In genomic region chr6:116136933-116137340, GRCh38 we compare ENCODE assay signal across 15 cellular contexts. TPM values are rescaled to one million over a fixed set of nuclear protein-coding genes. Genes with fewer than 3 reads are reported as not detected.
DNase-seq lines count a peak whose midpoint lies in the region; ATAC-seq and TF ChIP-seq lines count a peak whose summit lies in the region.
"Had no signal": no experiment of that assay in that cellular context is flagged by ENCODE, and none has a peak within 500 bp of the region (broad histone marks: within the 10 kb centered on the region; RNA-seq: fewer than 3 reads in every experiment).

No MANE protein-coding gene starts in this region.

- ATAC-seq in GM21381 (IDR thresholded peaks at IDR 0.05; ENCODE audit: unreplicated experiment) = peak; percentile 43
- ATAC-seq in natural killer cell = peak; percentile 84 to 95 (median 86)
- ATAC-seq: K562 had no signal

- intact Hi-C loops in activated T-helper 1 cell treated with anti-CD3 and anti-CD28 coated beads, Interleukin-12 subunit alpha, Interleukin-12 subunit beta, Interleukin-2, Interleukin-4 antibody, amounts not matched to agents 30 ng/mL and 10 ng/mL and 1 ng/mL, durations not matched to agents 14 hours and 24 hours and 36 hours (cut with micrococcal nuclease) = no loop called here
- intact Hi-C loops in natural killer cell (cut with micrococcal nuclease) = loop anchor here (1.0 kb wide), 1 partner anchor 36 kb away; no protein-coding TSS in a partner anchor

- H3K79me2 ChIP-seq in neural progenitor cell (ENCODE audit: low read depth) = no peaks in the 10 kb centered on the region

- no peak overlapping the region for H3K4me3 ChIP-seq in AG10803 (ENCODE audit: low read length)
- no peak overlapping the region for H3K4me3 ChIP-seq in neural progenitor cell
- H3K4me3 ChIP-seq: K562, upper lobe of left lung had no signal

- H3K4me3 Mint-ChIP-seq in activated T-helper 1 cell treated with anti-CD3 and anti-CD28 coated beads, Interleukin-12 subunit alpha, Interleukin-12 subunit beta, Interleukin-2, Interleukin-4 antibody, amounts not matched to agents 30 ng/mL and 10 ng/mL and 1 ng/mL, durations not matched to agents 14 hours and 24 hours and 36 hours = no peak overlapping the region
- peak overlapping the region; percentile 63 for H3K4me3 Mint-ChIP-seq in natural killer cell
- no peak overlapping the region for H3K4me3 Mint-ChIP-seq in neural progenitor cell

- H3K4me2 ChIP-seq in neural progenitor cell = no peak overlapping the region

- H3K27ac Mint-ChIP-seq in activated T-helper 1 cell treated with anti-CD3 and anti-CD28 coated beads, Interleukin-12 subunit alpha, Interleukin-12 subunit beta, Interleukin-2, Interleukin-4 antibody, amounts not matched to agents 30 ng/mL and 10 ng/mL and 1 ng/mL, durations not matched to agents 14 hours and 24 hours and 36 hours = peak overlapping the region; percentile 34
- H3K27ac Mint-ChIP-seq in natural killer cell (peak overlapping the region; percentile 77 to 81), neural progenitor cell (no peak overlapping the region)

- H3K27me3 ChIP-seq in neural progenitor cell = no peaks in the 10 kb centered on the region
- H3K27me3 ChIP-seq: upper lobe of left lung had no signal

- no peaks in the 10 kb centered on the region for H3K9me3 Mint-ChIP-seq in activated T-helper 1 cell treated with anti-CD3 and anti-CD28 coated beads, Interleukin-12 subunit alpha, Interleukin-12 subunit beta, Interleukin-2, Interleukin-4 antibody, amounts not matched to agents 30 ng/mL and 10 ng/mL and 1 ng/mL, durations not matched to agents 14 hours and 24 hours and 36 hours
- H3K9me3 Mint-ChIP-seq in natural killer cell (no peaks in the 10 kb centered on the region), neural progenitor cell (no peaks in the 10 kb centered on the region)

- peaks cover 9% of the 10 kb centered on the region for H3K4me1 Mint-ChIP-seq in activated T-helper 1 cell treated with anti-CD3 and anti-CD28 coated beads, Interleukin-12 subunit alpha, Interleukin-12 subunit beta, Interleukin-2, Interleukin-4 antibody, amounts not matched to agents 30 ng/mL and 10 ng/mL and 1 ng/mL, durations not matched to agents 14 hours and 24 hours and 36 hours (ENCODE audit: low read depth)
- H3K4me1 Mint-ChIP-seq in natural killer cell (peaks cover 20 to 27% of the 10 kb centered on the region in 2 donors), neural progenitor cell (peaks cover 5% of the 10 kb centered on the region)

- H3K27ac ChIP-seq in neural progenitor cell = no peak overlapping the region
- H3K27ac ChIP-seq: upper lobe of left lung had no signal

- H4K20me1 ChIP-seq in neural progenitor cell (ENCODE audit: low read depth) = peaks cover 7% of the 10 kb centered on the region

- H3K9ac ChIP-seq in neural progenitor cell = no peak overlapping the region

- H3F3A ChIP-seq in neural progenitor cell (ENCODE audit: low read depth) = no peaks in the 10 kb centered on the region

- DNase-seq in AG10803 (ENCODE audit: low read depth) = peak; percentile 36
- DNase-seq in activated T-helper 1 cell treated with anti-CD3 and anti-CD28 coated beads, Interleukin-12 subunit alpha, Interleukin-12 subunit beta, Interleukin-2, Interleukin-4 antibody, amounts not matched to agents 30 ng/mL and 10 ng/mL and 1 ng/mL, durations not matched to agents 14 hours and 24 hours and 36 hours (ENCODE audit: low spot score) = no peak
- DNase-seq in natural killer cell = peak; percentile 53
- no peak for DNase-seq in GM13976 (ENCODE audit: low spot score)
- DNase-seq in HPDE6-E6E7 (ENCODE audit: extremely low spot score) = no peak
- no peak for DNase-seq in neural progenitor cell (ENCODE audit: low spot score)
- no peak for DNase-seq in GM13977 (ENCODE audit: low spot score)
- DNase-seq: anterior cingulate cortex, NCI-H187 treated with DMSO at 0.1 percent for 48 hours, upper lobe of left lung had no signal

- no peaks in the 10 kb centered on the region for H3K9me3 ChIP-seq in neural progenitor cell (ENCODE audit: low read depth)
- H3K9me3 ChIP-seq: upper lobe of left lung had no signal

- no peak for TF ChIP-seq CTCF in AG10803 (conservative IDR thresholded peaks at IDR 0.05; ENCODE audit: low read length)
- no peak for TF ChIP-seq CTCF in natural killer cell (IDR thresholded peaks at IDR 0.05)
- no peak for TF ChIP-seq CTCF in GM13976 (IDR thresholded peaks at IDR 0.05; ENCODE audit: borderline replicate concordance, control extremely low read depth, extremely low read depth, insufficient read depth, missing control alignments)
- TF ChIP-seq CTCF in neural progenitor cell (IDR thresholded peaks at IDR 0.05) = no peak
- no peak for TF ChIP-seq CTCF in GM13977 (IDR thresholded peaks at IDR 0.05; ENCODE audit: extremely low read depth, insufficient read depth, missing control alignments)

- H2AFZ ChIP-seq in neural progenitor cell (replicated peaks) = no peak overlapping the region

- in situ Hi-C loops in GM13976 (cut with MboI; ENCODE audit: low sequenced_read_pairs, unreplicated experiment) (no loop called here), GM13977 (cut with MboI; ENCODE audit: low pct_unique_long_range_greater_than_20kb, low sequenced_read_pairs, unreplicated experiment) (no loop called here)

- peaks cover 2% of the 10 kb centered on the region for H3K27me3 Mint-ChIP-seq in activated T-helper 1 cell treated with anti-CD3 and anti-CD28 coated beads, Interleukin-12 subunit alpha, Interleukin-12 subunit beta, Interleukin-2, Interleukin-4 antibody, amounts not matched to agents 30 ng/mL and 10 ng/mL and 1 ng/mL, durations not matched to agents 14 hours and 24 hours and 36 hours (ENCODE audit: insufficient read depth)
- no peaks in the 10 kb centered on the region for H3K27me3 Mint-ChIP-seq in natural killer cell (ENCODE audit: low read depth in 2 of 2)
- no peaks in the 10 kb centered on the region for H3K27me3 Mint-ChIP-seq in neural progenitor cell (ENCODE audit: insufficient read depth, low read depth)

- no peaks in the 10 kb centered on the region for H3K4me1 ChIP-seq in neural progenitor cell
- H3K4me1 ChIP-seq: upper lobe of left lung had no signal

- H3K36me3 ChIP-seq in neural progenitor cell = no peaks in the 10 kb centered on the region
- H3K36me3 ChIP-seq: upper lobe of left lung had no signal

- no peaks in the 10 kb centered on the region for H3K36me3 Mint-ChIP-seq in activated T-helper 1 cell treated with anti-CD3 and anti-CD28 coated beads, Interleukin-12 subunit alpha, Interleukin-12 subunit beta, Interleukin-2, Interleukin-4 antibody, amounts not matched to agents 30 ng/mL and 10 ng/mL and 1 ng/mL, durations not matched to agents 14 hours and 24 hours and 36 hours (ENCODE audit: low read depth)
- H3K36me3 Mint-ChIP-seq in natural killer cell (no peaks in the 10 kb centered on the region), neural progenitor cell (no peaks in the 10 kb centered on the region)

RNA-seq across cellular contexts. Expression of gene COL10A1, which starts 11.0 kb away (rescaled TPM):
- total RNA-seq in activated T-helper 1 cell treated with anti-CD3 and anti-CD28 coated beads, Interleukin-12 subunit alpha, Interleukin-12 subunit beta, Interleukin-2, Interleukin-4 antibody, amounts not matched to agents 30 ng/mL and 10 ng/mL and 1 ng/mL, durations not matched to agents 14 hours and 24 hours and 36 hours = not detected in 2 replicates
- total RNA-seq in natural killer cell (not detected), neural progenitor cell (ENCODE audit: low replicate concordance) (not detected in 2 replicates)
- total RNA-seq: dermis microvascular lymphatic vessel endothelial cell; K562; lung microvascular endothelial cell; T-helper 1 cell treated with Interleukin-12 subunit alpha and Interleukin-12 subunit beta and Interleukin-4 antibody, amounts not matched to agents 30 ng/mL and 1 ng/mL, for 36 hours had no signal

RNA-seq across cellular contexts. Expression of gene NT5DC1, which starts 36.3 kb away (rescaled TPM):
- total RNA-seq in activated T-helper 1 cell treated with anti-CD3 and anti-CD28 coated beads, Interleukin-12 subunit alpha, Interleukin-12 subunit beta, Interleukin-2, Interleukin-4 antibody, amounts not matched to agents 30 ng/mL and 10 ng/mL and 1 ng/mL, durations not matched to agents 14 hours and 24 hours and 36 hours = 30.1 and 37.2 TPM in 2 replicates
- total RNA-seq in natural killer cell = 10 to 100 TPM; 19.1 to 29.4 (median 20.5) TPM
- total RNA-seq in neural progenitor cell (ENCODE audit: low replicate concordance) = 19.3 and 21.6 TPM in 2 replicates

Comparison
In these comparisons a context has a peak if more than half of its experiments do, and no peak if none do; other contexts are left out.
1. DNase-seq: peak in AG10803 (single experiment) and natural killer cell (single experiment); none in activated T-helper 1 cell treated with anti-CD3 and anti-CD28 coated beads, Interleukin-12 subunit alpha, Interleukin-12 subunit beta, Interleukin-2, Interleukin-4 antibody, amounts not matched to agents 30 ng/mL and 10 ng/mL and 1 ng/mL, durations not matched to agents 14 hours and 24 hours and 36 hours (single experiment), GM13976 (single experiment), HPDE6-E6E7 (single experiment), neural progenitor cell (single experiment) and GM13977 (single experiment).